In genomic region chr15:59339252-59339672, GRCh38 we compare ENCODE assay signal across 1 cellular context.
TF ChIP-seq lines count a peak whose summit lies in the region.

No MANE protein-coding gene starts in this region.

TF ChIP-seq in HepG2, 621 proteins besides CTCF, POLR2A, EP300 and RAD21 (continued from another document and continues in another):
- peak; percentile 64; the same call in 1 of the 2 replicates for TF ChIP-seq RERE (CRISPR knock-in tag; IDR thresholded peaks at IDR 0.05; ENCODE audit: low read depth)
- peak; percentile 82 for TF ChIP-seq SIX1 (CRISPR knock-in tag; IDR thresholded peaks at IDR 0.05; ENCODE audit: borderline replicate concordance)
- 0 out of 2 replicates have a peak, but pooled peaks have one; percentile 11 for TF ChIP-seq TP53 (CRISPR knock-in tag; conservative IDR thresholded peaks at IDR 0.05)
- no peak for TF ChIP-seq RFX3 (CRISPR knock-in tag; IDR thresholded peaks at IDR 0.05)
- TF ChIP-seq ZC3H13 (CRISPR knock-in tag; IDR thresholded peaks at IDR 0.05): no peak
- peak; percentile 74 for TF ChIP-seq ARID5B (CRISPR knock-in tag; IDR thresholded peaks at IDR 0.05)
- no peak for TF ChIP-seq HOXD1 (CRISPR knock-in tag; IDR thresholded peaks at IDR 0.05)
- TF ChIP-seq NR2C2 (CRISPR knock-in tag; IDR thresholded peaks at IDR 0.05; ENCODE audit: borderline replicate concordance): peak; percentile 45; the same call in 1 of the 2 replicates
- TF ChIP-seq PITX1 (CRISPR knock-in tag; IDR thresholded peaks at IDR 0.05): no peak
- no peak for TF ChIP-seq KLF13 (CRISPR knock-in tag; IDR thresholded peaks at IDR 0.05)
- TF ChIP-seq SOX5 (CRISPR knock-in tag; IDR thresholded peaks at IDR 0.05; ENCODE audit: borderline replicate concordance): peak; percentile 36; the same call in 1 of the 2 replicates
- TF ChIP-seq CEBPG (CRISPR knock-in tag; IDR thresholded peaks at IDR 0.05): peak; percentile 79
- TF ChIP-seq ZBTB21 (CRISPR knock-in tag; IDR thresholded peaks at IDR 0.05): no peak
- no peak for TF ChIP-seq KLF11 (CRISPR knock-in tag; IDR thresholded peaks at IDR 0.05)
- TF ChIP-seq ZBTB33 (CRISPR knock-in tag; IDR thresholded peaks at IDR 0.05): no peak
- no peak for TF ChIP-seq ZNF543 (CRISPR knock-in tag; IDR thresholded peaks at IDR 0.05)
- peak; percentile 24; the same call in 1 of the 2 replicates for TF ChIP-seq FOXO1 (CRISPR knock-in tag; IDR thresholded peaks at IDR 0.05)
- 0 out of 2 replicates have a peak, but pooled peaks have one; percentile 16 for TF ChIP-seq ATF2 (CRISPR knock-in tag; IDR thresholded peaks at IDR 0.05)
- TF ChIP-seq SKI (IDR thresholded peaks at IDR 0.05; ENCODE audit: partially characterized antibody): peak; percentile 23
- no peak for TF ChIP-seq MBD4 (IDR thresholded peaks at IDR 0.05; ENCODE audit: borderline replicate concordance, low read length)
- TF ChIP-seq ZNF703 (CRISPR knock-in tag; IDR thresholded peaks at IDR 0.05; ENCODE audit: borderline replicate concordance): no peak
- no peak for TF ChIP-seq MTA1 (CRISPR knock-in tag; IDR thresholded peaks at IDR 0.05; ENCODE audit: borderline replicate concordance)
- TF ChIP-seq DNMT1 (CRISPR knock-in tag; IDR thresholded peaks at IDR 0.05): no peak
- no peak for TF ChIP-seq NFYC (CRISPR knock-in tag; IDR thresholded peaks at IDR 0.05)
- no peak for TF ChIP-seq ZNF275 (CRISPR knock-in tag; IDR thresholded peaks at IDR 0.05; ENCODE audit: borderline replicate concordance)
- no peak for TF ChIP-seq ZNF589 (CRISPR knock-in tag; conservative IDR thresholded peaks at IDR 0.05)
- no peak for TF ChIP-seq CERS6 (CRISPR knock-in tag; IDR thresholded peaks at IDR 0.05)
- TF ChIP-seq PRDM10 (CRISPR knock-in tag; IDR thresholded peaks at IDR 0.05; ENCODE audit: low read depth): peak; percentile 17; the same call in 1 of the 2 replicates
- TF ChIP-seq BRF2 (CRISPR knock-in tag; IDR thresholded peaks at IDR 0.05): no peak
- peak; percentile 41 for TF ChIP-seq SAP130 (CRISPR knock-in tag; IDR thresholded peaks at IDR 0.05; ENCODE audit: low read depth)
- TF ChIP-seq NFYB (CRISPR knock-in tag; IDR thresholded peaks at IDR 0.05): no peak
- TF ChIP-seq ZBTB34 (CRISPR knock-in tag; IDR thresholded peaks at IDR 0.05): peak; percentile 82
- peak; percentile 23; the same call in 1 of the 2 replicates for TF ChIP-seq ZGPAT (CRISPR knock-in tag; IDR thresholded peaks at IDR 0.05)
- TF ChIP-seq ONECUT2 (CRISPR knock-in tag; IDR thresholded peaks at IDR 0.05): peak; percentile 68
